ENCODE assay signal across 9 cellular contexts in the genomic region with DNA sequence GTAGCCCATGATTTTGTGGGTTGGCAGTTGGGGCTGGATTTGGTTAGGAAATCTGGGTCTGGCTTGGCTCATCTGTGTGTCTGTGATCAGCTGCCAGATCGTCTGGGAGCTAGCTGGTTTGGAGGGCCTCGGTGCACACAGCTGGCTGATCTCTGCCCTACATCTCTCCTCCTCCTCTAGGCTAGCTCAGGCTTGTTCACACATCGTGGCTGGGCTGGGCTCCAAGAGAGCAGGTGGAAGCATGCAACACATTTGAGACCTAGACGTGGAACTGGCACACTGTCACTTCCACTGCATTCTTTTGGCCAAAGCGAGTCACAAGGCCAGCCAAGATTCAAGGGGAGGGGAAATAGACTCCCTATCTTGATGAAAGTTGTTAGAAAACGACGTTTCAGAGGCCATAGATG. TPM values are rescaled to one million over a fixed set of nuclear protein-coding genes. Genes with fewer than 3 reads are reported as not detected.
DNase-seq lines count a peak whose midpoint lies in the region; ATAC-seq lines count a peak whose summit lies in the region.
"Had no signal": no experiment of that assay in that cellular context is flagged by ENCODE, and none has a peak within 500 bp of the region (broad histone marks: within the 10 kb centered on the region; RNA-seq: fewer than 3 reads in every experiment).

No MANE protein-coding gene starts in this region.

- peak; percentile 88 for DNase-seq in AG20443 (ENCODE audit: low spot score)
- peak; percentile 99 for DNase-seq in NCI-H1105 treated with DMSO at 0.1 percent for 48 hours (lab: John Stamatoyannopoulos, UW)
- DNase-seq in T47D (ENCODE audit: low read depth in 1 of 2, low spot score in 1 of 2), result peak; percentile 33 to 91
- peak; percentile 98 for DNase-seq in left lobe of liver (ENCODE audit: low spot score)
- DNase-seq in activated naive CD4-positive, alpha-beta T cell treated with Interleukin-2 at 50 U/mL for 16 hours, result no peak
- DNase-seq in OCI-M2 (lab: John Stamatoyannopoulos, UW; ENCODE audit: unreplicated experiment), result no peak
- DNase-seq: activated B cell treated with CpG ODN at 0.5 μM for 24 hours had no signal

- in situ Hi-C loops in T47D (cut with HindIII; ENCODE audit: low pct_unique_long_range_greater_than_20kb, low sequenced_read_pairs), result no loop called here

- ATAC-seq in left lobe of liver (peak; percentile 98), HG03457 (IDR thresholded peaks at IDR 0.05; ENCODE audit: unreplicated experiment) (no peak), HG03521 (IDR thresholded peaks at IDR 0.05; ENCODE audit: unreplicated experiment) (no peak)

RNA-seq across cellular contexts. Expression of a gene that starts 15.9 kb away (rescaled TPM):
- 12.4 TPM for total RNA-seq in left lobe of liver

RNA-seq across cellular contexts. Expression of a gene that starts 16.0 kb away (rescaled TPM):
- total RNA-seq in left lobe of liver, result 4.2 TPM

Comparison
In these comparisons a context has a peak if more than half of its experiments do, and no peak if none do; other contexts are left out.
1. DNase-seq: peak in AG20443 (single experiment), NCI-H1105 treated with DMSO at 0.1 percent for 48 hours (single experiment), T47D (2 of 2) and left lobe of liver (single experiment); none in activated naive CD4-positive, alpha-beta T cell treated with Interleukin-2 at 50 U/mL for 16 hours (single experiment) and OCI-M2 (single experiment).